In the genomic region with DNA sequence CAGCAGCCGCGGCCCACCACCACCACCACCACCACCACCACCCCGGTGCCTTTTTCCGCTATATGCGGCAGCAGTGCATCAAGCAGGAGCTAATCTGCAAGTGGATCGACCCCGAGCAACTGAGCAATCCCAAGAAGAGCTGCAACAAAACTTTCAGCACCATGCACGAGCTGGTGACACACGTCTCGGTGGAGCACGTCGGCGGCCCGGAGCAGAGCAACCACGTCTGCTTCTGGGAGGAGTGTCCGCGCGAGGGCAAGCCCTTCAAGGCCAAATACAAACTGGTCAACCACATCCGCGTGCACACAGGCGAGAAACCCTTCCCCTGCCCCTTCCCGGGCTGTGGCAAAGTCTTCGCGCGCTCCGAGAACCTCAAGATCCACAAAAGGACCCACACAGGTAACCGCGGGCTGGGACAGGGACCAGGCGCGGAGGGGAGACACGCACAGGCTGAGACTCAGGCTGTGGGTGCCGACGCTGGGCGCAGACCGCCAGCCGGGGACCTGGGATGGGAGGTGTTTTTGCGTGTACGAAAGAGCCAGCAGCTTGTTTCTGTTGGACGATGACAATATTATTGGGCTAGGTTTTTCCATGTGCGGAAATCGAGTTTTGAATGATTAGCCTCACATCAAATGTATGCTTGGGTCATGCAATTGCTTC, we compare ENCODE assay signal across 12 cellular contexts. TPM values are rescaled to one million over a fixed set of nuclear protein-coding genes. Genes with fewer than 3 reads are reported as not detected.
A peak's percentile ranks its signal among the peaks of the same experiment; 100 is the strongest.
DNase-seq lines count a peak whose midpoint lies in the region; ATAC-seq and TF ChIP-seq lines count a peak whose summit lies in the region.
"Had no signal": no experiment of that assay in that cellular context is flagged by ENCODE, and none has a peak within 500 bp of the region (broad histone marks: within the 10 kb centered on the region; RNA-seq: fewer than 3 reads in every experiment).

No MANE protein-coding gene starts in this region.

- H3K27me3 Mint-ChIP-seq in glutamatergic neuron (ENCODE audit: unreplicated experiment) (peaks cover 45% of the 10 kb centered on the region), type B pancreatic cell (peaks cover 70% of the 10 kb centered on the region)

- H3K4me3 ChIP-seq in cardiac muscle cell (peak overlapping the region; percentile 54), WERI-Rb-1 (ENCODE audit: low read depth, low read length) (peak overlapping the region; percentile 74), tibial artery (peak overlapping the region in 1 of 2 donors; percentile 67)

- H3K27ac ChIP-seq in cardiac muscle cell (no peak overlapping the region), WERI-Rb-1 (peak overlapping the region; percentile 98), tibial artery (no peak overlapping the region)

- H3K36me3 Mint-ChIP-seq in glutamatergic neuron (ENCODE audit: unreplicated experiment): no peaks in the 10 kb centered on the region
- H3K36me3 Mint-ChIP-seq in type B pancreatic cell: peaks cover 20% of the 10 kb centered on the region

- H3K27me3 ChIP-seq in cardiac muscle cell (peaks cover 96% of the 10 kb centered on the region), WERI-Rb-1 (ENCODE audit: insufficient read depth, low read depth, severe bottlenecking) (peaks cover 38% of the 10 kb centered on the region), tibial artery (peaks cover 23 to 99% of the 10 kb centered on the region in 2 donors)

- ATAC-seq in HG03342 (IDR thresholded peaks at IDR 0.05; ENCODE audit: unreplicated experiment): no peak

- H3K4me1 Mint-ChIP-seq in glutamatergic neuron (ENCODE audit: low read depth, unreplicated experiment) (peaks cover 18% of the 10 kb centered on the region), type B pancreatic cell (ENCODE audit: unreplicated experiment) (peaks cover 4% of the 10 kb centered on the region)

- TF ChIP-seq CTCF in cardiac muscle cell (IDR thresholded peaks at IDR 0.05; ENCODE audit: low read depth, low read length) (no peak), WERI-Rb-1 (IDR thresholded peaks at IDR 0.05; ENCODE audit: low read depth, low read length) (no peak), glutamatergic neuron (IDR thresholded peaks at IDR 0.05; ENCODE audit: partially characterized antibody, unreplicated experiment) (no peak), type B pancreatic cell (conservative IDR thresholded peaks at IDR 0.05) (no peak), tibial artery (IDR thresholded peaks at IDR 0.05) (no peak)

- H3K36me3 ChIP-seq in cardiac muscle cell (no peaks in the 10 kb centered on the region), WERI-Rb-1 (peaks cover 35% of the 10 kb centered on the region), tibial artery (no peaks in the 10 kb centered on the region)

- H3K9me3 Mint-ChIP-seq in glutamatergic neuron (ENCODE audit: unreplicated experiment): peaks cover 17% of the 10 kb centered on the region
- H3K9me3 Mint-ChIP-seq in type B pancreatic cell: no peaks in the 10 kb centered on the region

- intact Hi-C loops in cardiac septum (cut with DNase I): loop anchor here (5.0 to 10.0 kb wide), 2 partner anchors 326 to 532 kb away; no protein-coding TSS in a partner anchor
- intact Hi-C loops in tibial artery (cut with DNase I; ENCODE audit: low total_unique reads): no loop called here

- H3K27ac Mint-ChIP-seq in glutamatergic neuron (ENCODE audit: unreplicated experiment) (peak overlapping the region; percentile 75), type B pancreatic cell (peak overlapping the region; percentile 87)

- DNase-seq in cardiac muscle cell (ENCODE audit: low read depth in 1 of 2, low spot score in 1 of 2) (peak in 1 of 2 donors; percentile 25), cardiac septum (ENCODE audit: low spot score) (no peak), WERI-Rb-1 (peak; percentile 48), glutamatergic neuron (peak; percentile 35), type B pancreatic cell (ENCODE audit: extremely low spot score, unreplicated experiment) (no peak), tibial artery (no peak)
- no peak for DNase-seq in effector CD4-positive, alpha-beta T cell
- DNase-seq: cortex of kidney, NCI-H2107 had no signal

- no peaks in the 10 kb centered on the region for H3K9me3 ChIP-seq in cardiac muscle cell (ENCODE audit: low read depth)
- no peaks in the 10 kb centered on the region for H3K9me3 ChIP-seq in WERI-Rb-1 (ENCODE audit: severe bottlenecking)
- peaks cover 0 to 7% (median 0%) of the 10 kb centered on the region in 3 donors for H3K9me3 ChIP-seq in tibial artery

- H3K4me1 ChIP-seq in cardiac muscle cell (ENCODE audit: low read depth) (no peaks in the 10 kb centered on the region), tibial artery (peaks cover 0 to 49% (median 39%) of the 10 kb centered on the region in 4 donors)

- H3K4me3 Mint-ChIP-seq in glutamatergic neuron (ENCODE audit: unreplicated experiment) (peak overlapping the region; percentile 93), type B pancreatic cell (peak overlapping the region; percentile 88)

RNA-seq across cellular contexts. Expression of gene ZIC2, which starts 1.3 kb away (rescaled TPM):
- total RNA-seq in cardiac muscle cell: 0.06 and 0.11 TPM in 2 replicates
- 0.21 TPM in 1 of 2 replicates, not detected in the other for polyA plus RNA-seq in cardiac muscle cell
- total RNA-seq in cardiac septum: not detected
- total RNA-seq in glutamatergic neuron (ENCODE audit: unreplicated experiment): 21.9 TPM
- 0.59 and 129 TPM in 2 replicates for total RNA-seq in type B pancreatic cell (ENCODE audit: low replicate concordance)
- polyA plus RNA-seq: keratinocyte, urinary bladder had no signal

RNA-seq across cellular contexts. Expression of gene ZIC5, which starts 11.3 kb away (rescaled TPM):
- total RNA-seq in cardiac muscle cell (0.56 and 0.69 TPM in 2 replicates), cardiac septum (0.05 TPM), glutamatergic neuron (ENCODE audit: unreplicated experiment) (0.47 TPM), type B pancreatic cell (ENCODE audit: low replicate concordance) (0.05 and 15.1 TPM in 2 replicates)
- polyA plus RNA-seq in cardiac muscle cell: 0.22 and 0.85 TPM in 2 replicates
- total RNA-seq: urinary bladder had no signal
- polyA plus RNA-seq: keratinocyte, urinary bladder had no signal

Comparison
In these comparisons a context has a peak if more than half of its experiments do, and no peak if none do; other contexts are left out.
1. DNase-seq: peak in WERI-Rb-1 (single experiment) and glutamatergic neuron (single experiment); none in cardiac septum (single experiment), type B pancreatic cell (single experiment), effector CD4-positive, alpha-beta T cell (single experiment) and tibial artery (0 of 2).